In genomic region chr17:43900858-43901754, GRCh38 we compare ENCODE assay signal across 9 cellular contexts. TPM values are rescaled to one million over a fixed set of nuclear protein-coding genes. Genes with fewer than 3 reads are reported as not detected.
DNase-seq lines count a peak whose midpoint lies in the region; ATAC-seq, FAIRE-seq and TF ChIP-seq lines count a peak whose summit lies in the region.
"Had no signal": no experiment of that assay in that cellular context is flagged by ENCODE, and none has a peak within 500 bp of the region (broad histone marks: within the 10 kb centered on the region; RNA-seq: fewer than 3 reads in every experiment).

No MANE protein-coding gene starts in this region.

- peak overlapping the region; percentile 21 for H3K27ac Mint-ChIP-seq in stimulated activated naive CD8-positive, alpha-beta T cell treated with anti-CD3 and anti-CD28 coated beads, Interleukin-15, Interleukin-2, amounts not matched to agents 100 ng/mL and 50 ng/mL, for 24 hours
- H3K27ac Mint-ChIP-seq in astrocyte (ENCODE audit: unreplicated experiment): no peak overlapping the region

- H3K4me1 Mint-ChIP-seq in stimulated activated naive CD8-positive, alpha-beta T cell treated with anti-CD3 and anti-CD28 coated beads, Interleukin-15, Interleukin-2, amounts not matched to agents 100 ng/mL and 50 ng/mL, for 24 hours (ENCODE audit: low read depth): peaks cover 10% of the 10 kb centered on the region
- peaks cover 2% of the 10 kb centered on the region for H3K4me1 Mint-ChIP-seq in astrocyte (ENCODE audit: low read depth, unreplicated experiment)

- DNase-seq in stimulated activated naive CD8-positive, alpha-beta T cell treated with anti-CD3 and anti-CD28 coated beads, Interleukin-15, Interleukin-2, amounts not matched to agents 100 U/mL and 50 U/mL, for 24 hours: no peak
- DNase-seq in astrocyte (ENCODE audit: low read depth) (no peak), kidney glomerular epithelial cell (lab: John Stamatoyannopoulos, UW) (no peak), OCI-M1 (lab: John Stamatoyannopoulos, UW) (no peak), GM13977 (ENCODE audit: low spot score) (no peak)
- DNase-seq in activated CD8-positive, alpha-beta memory T cell treated with anti-CD3 and anti-CD28 coated beads, Interleukin-2, amount 50 U/mL, for 4 hours: no peak

- peaks cover 5% of the 10 kb centered on the region for H3K27me3 ChIP-seq in astrocyte (ENCODE audit: insufficient read depth, low read length)

- H3K4me2 ChIP-seq in astrocyte (ENCODE audit: low read length): peak overlapping the region; percentile 87

- H4K20me1 ChIP-seq in astrocyte (ENCODE audit: insufficient read depth, low read length): no peaks in the 10 kb centered on the region

- H3K9me3 ChIP-seq in astrocyte (ENCODE audit: insufficient read depth, low read depth, low read length) (no peaks in the 10 kb centered on the region), mesodermal cell (ENCODE audit: control insufficient read depth, low read length) (no peaks in the 10 kb centered on the region)

- TF ChIP-seq CTCF in astrocyte (IDR thresholded peaks at IDR 0.05; ENCODE audit: insufficient read depth, low read depth, low read length) (no peak), GM13977 (IDR thresholded peaks at IDR 0.05; ENCODE audit: extremely low read depth, insufficient read depth, missing control alignments) (no peak)

- peak overlapping the region; percentile 48 for H3K4me3 ChIP-seq in astrocyte (ENCODE audit: insufficient read depth, low read depth, low read length)
- H3K4me3 ChIP-seq in mesodermal cell (ENCODE audit: extremely low read depth, insufficient read depth, low read length, poor library complexity, severe bottlenecking): peak overlapping the region; percentile 48

- H3K27ac ChIP-seq in astrocyte (ENCODE audit: low read depth, low read length) (no peak overlapping the region), mesodermal cell (ENCODE audit: low read depth, low read length, severe bottlenecking) (no peak overlapping the region)

- in situ Hi-C loops in GM13977 (cut with MboI; ENCODE audit: low pct_unique_long_range_greater_than_20kb, low sequenced_read_pairs, unreplicated experiment): no loop called here

- H3K27me3 Mint-ChIP-seq in stimulated activated naive CD8-positive, alpha-beta T cell treated with anti-CD3 and anti-CD28 coated beads, Interleukin-15, Interleukin-2, amounts not matched to agents 100 ng/mL and 50 ng/mL, for 24 hours: peaks cover 19% of the 10 kb centered on the region
- H3K27me3 Mint-ChIP-seq in astrocyte (ENCODE audit: low read depth, unreplicated experiment): peaks cover 35% of the 10 kb centered on the region

- no peak overlapping the region for H3K9ac ChIP-seq in astrocyte (ENCODE audit: low read length)

- H3K4me3 Mint-ChIP-seq in stimulated activated naive CD8-positive, alpha-beta T cell treated with anti-CD3 and anti-CD28 coated beads, Interleukin-15, Interleukin-2, amounts not matched to agents 100 ng/mL and 50 ng/mL, for 24 hours: peak overlapping the region; percentile 67
- peak overlapping the region; percentile 82 for H3K4me3 Mint-ChIP-seq in astrocyte (ENCODE audit: unreplicated experiment)

- WGBS in mesodermal cell (ENCODE audit: insufficient coverage in 2 of 2), 2 experiments: 8 to 22% methylated on average over 6 to 7 of the region's 13 CpGs

- H3K36me3 ChIP-seq in astrocyte (ENCODE audit: insufficient read depth, low read length): no peaks in the 10 kb centered on the region
- no peaks in the 10 kb centered on the region for H3K36me3 ChIP-seq in mesodermal cell (ENCODE audit: control insufficient read depth, insufficient read depth, low read length)

- H3K9me3 Mint-ChIP-seq in stimulated activated naive CD8-positive, alpha-beta T cell treated with anti-CD3 and anti-CD28 coated beads, Interleukin-15, Interleukin-2, amounts not matched to agents 100 ng/mL and 50 ng/mL, for 24 hours: no peaks in the 10 kb centered on the region
- H3K9me3 Mint-ChIP-seq in astrocyte (ENCODE audit: unreplicated experiment): no peaks in the 10 kb centered on the region

- FAIRE-seq in astrocyte (lab: Jason Lieb, UNC): no peak
- FAIRE-seq: TTC549 had no signal

- no peak for ATAC-seq in stimulated activated naive CD8-positive, alpha-beta T cell treated with anti-CD3 and anti-CD28 coated beads, Interleukin-15, Interleukin-2, amounts not matched to agents 100 U/mL and 50 U/mL, for 24 hours

- H2AFZ ChIP-seq in astrocyte (ENCODE audit: low read depth, low read length): peak overlapping the region; percentile 74

- H3K79me2 ChIP-seq in astrocyte (ENCODE audit: insufficient read depth, low read length): no peaks in the 10 kb centered on the region

- H3K4me1 ChIP-seq in astrocyte (ENCODE audit: insufficient read depth, low read length) (peaks cover 12% of the 10 kb centered on the region), mesodermal cell (ENCODE audit: control insufficient read depth, insufficient read depth, low read length, poor library complexity, severe bottlenecking) (peaks cover 14% of the 10 kb centered on the region)

- H3K36me3 Mint-ChIP-seq in stimulated activated naive CD8-positive, alpha-beta T cell treated with anti-CD3 and anti-CD28 coated beads, Interleukin-15, Interleukin-2, amounts not matched to agents 100 ng/mL and 50 ng/mL, for 24 hours (ENCODE audit: low read depth): no peaks in the 10 kb centered on the region
- H3K36me3 Mint-ChIP-seq in astrocyte (ENCODE audit: low read depth, unreplicated experiment): peaks cover 12% of the 10 kb centered on the region

RNA-seq across cellular contexts. Expression of gene MPP2, which starts 6.2 kb away (rescaled TPM):
- total RNA-seq in astrocyte: 7.6 and 8.0 TPM in 2 replicates
- polyA plus RNA-seq in mesodermal cell (2013, experiment 1 of 2): 9.4 TPM
- 7.8 TPM for polyA plus RNA-seq in mesodermal cell (2013, experiment 2 of 2)

RNA-seq across cellular contexts. Expression of gene PPY, which starts 41.2 kb away (rescaled TPM):
- total RNA-seq in astrocyte: not detected in 2 replicates
- not detected for polyA plus RNA-seq in mesodermal cell (2013, experiment 1 of 2)
- not detected for polyA plus RNA-seq in mesodermal cell (2013, experiment 2 of 2)

RNA-seq across cellular contexts. Expression of gene PYY, which starts 52.6 kb away (rescaled TPM):
- total RNA-seq in astrocyte: not detected in 2 replicates
- not detected for polyA plus RNA-seq in mesodermal cell (2013, experiment 1 of 2)
- not detected for polyA plus RNA-seq in mesodermal cell (2013, experiment 2 of 2)

RNA-seq across cellular contexts. Expression of gene CD300LG, which starts 54.1 kb away (rescaled TPM):
- total RNA-seq in astrocyte: not detected in 2 replicates
- polyA plus RNA-seq in mesodermal cell (2013, experiment 1 of 2): 2.4 TPM
- 1.3 TPM for polyA plus RNA-seq in mesodermal cell (2013, experiment 2 of 2)
